Comparison of ENCODE assay signal across 8 cellular contexts in genomic region chr1:154407866-154408777, GRCh38. TPM values are rescaled to one million over a fixed set of nuclear protein-coding genes. Genes with fewer than 3 reads are reported as not detected.
A peak's percentile ranks its signal among the peaks of the same experiment; 100 is the strongest.
DNase-seq lines count a peak whose midpoint lies in the region; ATAC-seq and TF ChIP-seq lines count a peak whose summit lies in the region.

No MANE protein-coding gene starts in this region.

- peaks cover 62% of the 10 kb centered on the region for H3K4me1 Mint-ChIP-seq in T-helper 2 cell treated with Interferon-gamma antibody and Interleukin-4, amounts not matched to agents 5 μg/mL and 100 μg/mL, for 36 hours (ENCODE audit: low read depth)

- peak overlapping the region; percentile 39; the same call in 1 of the 2 replicates for H2AFZ ChIP-seq in GM23248
- H2AFZ ChIP-seq in smooth muscle cell (ENCODE audit: low read depth): no peak overlapping the region

- H3K4me1 ChIP-seq in GM23248 (ENCODE audit: insufficient read depth) (peaks cover 27% of the 10 kb centered on the region), smooth muscle cell (ENCODE audit: low read depth) (peaks cover 20% of the 10 kb centered on the region)

- no peaks in the 10 kb centered on the region for H3K9me2 ChIP-seq in GM23248 (ENCODE audit: insufficient read depth)

- H3K9me3 Mint-ChIP-seq in T-helper 2 cell treated with Interferon-gamma antibody and Interleukin-4, amounts not matched to agents 5 μg/mL and 100 μg/mL, for 36 hours: no peaks in the 10 kb centered on the region

- no peaks in the 10 kb centered on the region for H4K20me1 ChIP-seq in GM23248 (ENCODE audit: insufficient read depth)
- H4K20me1 ChIP-seq in smooth muscle cell (ENCODE audit: low read depth): no peaks in the 10 kb centered on the region

- no peaks in the 10 kb centered on the region for H3K36me3 Mint-ChIP-seq in T-helper 2 cell treated with Interferon-gamma antibody and Interleukin-4, amounts not matched to agents 5 μg/mL and 100 μg/mL, for 36 hours (ENCODE audit: low read depth)

- peak; percentile 34 for DNase-seq in GM23248
- DNase-seq in T-helper 2 cell treated with Interferon-gamma antibody and Interleukin-4, amounts not matched to agents 5 μg/mL and 100 μg/mL, for 36 hours (ENCODE audit: low spot score): no peak
- DNase-seq in fibroblast of villous mesenchyme (ENCODE audit: low read depth): peak; percentile 67
- DNase-seq in smooth muscle cell (lab: John Stamatoyannopoulos, UW; ENCODE audit: unreplicated experiment): no peak
- DNase-seq in DMS79 (lab: John Stamatoyannopoulos, UW): no peak
- no peak for DNase-seq in NCI-H69 (lab: John Stamatoyannopoulos, UW)
- DNase-seq in effector CD4-positive, alpha-beta T cell: no peak

- H3K4me2 ChIP-seq in GM23248 (ENCODE audit: unreplicated experiment) (peak overlapping the region; percentile 93), smooth muscle cell (peak overlapping the region; percentile 97)

- H3K4me3 Mint-ChIP-seq in T-helper 2 cell treated with Interferon-gamma antibody and Interleukin-4, amounts not matched to agents 5 μg/mL and 100 μg/mL, for 36 hours: peak overlapping the region; percentile 88

- whole genome bisulfite sequencing in GM23248 (ENCODE audit: low coverage in 1 of 2, low lambda C conversion rate in 2 of 2, missing lambda C conversion rate in 2 of 2), 2 experiments: 33 to 47% methylated on average over 8 of the region's 8 CpGs
- 44% methylated on average over 8 of the region's 8 CpGs for WGBS in smooth muscle cell (ENCODE audit: low lambda C conversion rate)

- peaks cover 11% of the 10 kb centered on the region for H3F3A ChIP-seq in GM23248 (ENCODE audit: insufficient read depth)
- H3F3A ChIP-seq in smooth muscle cell (ENCODE audit: low read depth): peaks cover 19% of the 10 kb centered on the region

- H3K4me3 ChIP-seq in GM23248 (peak overlapping the region; percentile 78), fibroblast of villous mesenchyme (ENCODE audit: low read depth, low read length) (peak overlapping the region; percentile 21), smooth muscle cell (no peak overlapping the region)

- H3K9me3 ChIP-seq in GM23248 (ENCODE audit: low read depth) (no peaks in the 10 kb centered on the region), smooth muscle cell (replicated peaks; ENCODE audit: low read depth) (no peaks in the 10 kb centered on the region)

- H3K79me2 ChIP-seq in GM23248 (ENCODE audit: insufficient read depth) (peaks cover 20% of the 10 kb centered on the region; the same call in 1 of the 2 replicates), smooth muscle cell (ENCODE audit: low read depth) (peaks cover 7% of the 10 kb centered on the region)

- TF ChIP-seq CTCF in fibroblast of villous mesenchyme (IDR thresholded peaks at IDR 0.05; ENCODE audit: insufficient read depth, low read depth, low read length): no peak
- TF ChIP-seq CTCF in smooth muscle cell (IDR thresholded peaks at IDR 0.05; ENCODE audit: borderline replicate concordance, insufficient read depth, poor library complexity, severe bottlenecking): no peak

- H3K27me3 Mint-ChIP-seq in T-helper 2 cell treated with Interferon-gamma antibody and Interleukin-4, amounts not matched to agents 5 μg/mL and 100 μg/mL, for 36 hours (ENCODE audit: low read depth): no peaks in the 10 kb centered on the region

- in situ Hi-C loops in GM23248 (cut with MboI): no loop called here

- H3K36me3 ChIP-seq in GM23248 (ENCODE audit: low read depth) (no peaks in the 10 kb centered on the region), smooth muscle cell (ENCODE audit: low read depth) (no peaks in the 10 kb centered on the region)

- H3K27me3 ChIP-seq in GM23248 (replicated peaks; ENCODE audit: insufficient read depth) (no peaks in the 10 kb centered on the region), smooth muscle cell (ENCODE audit: low read depth) (peaks cover under 1% of the 10 kb centered on the region)

- H3K27ac ChIP-seq in GM23248: peak overlapping the region; percentile 79; the same call in 1 of the 2 replicates
- H3K27ac ChIP-seq in smooth muscle cell (ENCODE audit: low read depth): peak overlapping the region; percentile 94

- H3K9ac ChIP-seq in GM23248: peak overlapping the region; percentile 92
- no peak overlapping the region for H3K9ac ChIP-seq in smooth muscle cell (ENCODE audit: low read depth)

- peak overlapping the region; percentile 50 for H3K27ac Mint-ChIP-seq in T-helper 2 cell treated with Interferon-gamma antibody and Interleukin-4, amounts not matched to agents 5 μg/mL and 100 μg/mL, for 36 hours

- no peak for ATAC-seq in GM21390 (IDR thresholded peaks at IDR 0.05; ENCODE audit: unreplicated experiment)

RNA-seq across cellular contexts. Expression of gene IL6R, which starts 3.0 kb away (rescaled TPM):
- 3.9 and 8.8 TPM in 2 replicates for total RNA-seq in GM23248 (2014; rRNA removed; shearing (Covaris generic))
- polyA plus RNA-seq in GM23248 (2016; fragmentation: Nextera tagmentation; extraction: Ambion mirVana) (1.3 and 2.1 TPM in 2 replicates), smooth muscle cell (1.9 TPM in 2 replicates)
- total RNA-seq in fibroblast of villous mesenchyme (11.6 and 30.2 TPM in 2 replicates), smooth muscle cell (1.3 and 1.8 TPM in 2 replicates)

Comparison
In these comparisons a context has a peak if more than half of its experiments do, and no peak if none do; other contexts are left out.
1. DNase-seq: peak in GM23248 (single experiment) and fibroblast of villous mesenchyme (single experiment); none in T-helper 2 cell treated with Interferon-gamma antibody and Interleukin-4, amounts not matched to agents 5 μg/mL and 100 μg/mL, for 36 hours (single experiment), smooth muscle cell (single experiment), DMS79 (single experiment), NCI-H69 (single experiment) and effector CD4-positive, alpha-beta T cell (single experiment).